ENCODE assay signal across 2 cellular contexts in the genomic region with DNA sequence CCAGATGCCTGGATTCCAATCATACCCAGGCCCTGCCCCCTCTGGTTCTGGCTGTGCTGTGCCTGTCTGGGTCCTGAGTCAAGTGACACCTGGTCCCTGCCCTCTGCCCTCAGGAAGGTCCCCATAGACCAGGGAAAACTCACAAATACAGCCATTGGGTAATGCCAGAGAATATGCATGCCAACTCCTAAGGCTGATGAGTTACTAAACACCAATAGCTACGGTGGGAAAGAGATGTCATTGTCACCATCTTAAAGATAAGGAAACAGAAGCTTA.
TF ChIP-seq lines count a peak whose summit lies in the region.

No MANE protein-coding gene starts in this region.

TF ChIP-seq in K562, 482 proteins besides CTCF, POLR2A, EP300 and RAD21:
- TF ChIP-seq MTA3 (IDR thresholded peaks at IDR 0.05; ENCODE audit: borderline replicate concordance) (0 out of 2 replicates have a peak, but pooled peaks have one; percentile 7), ZNF197 (CRISPR knock-in tag; IDR thresholded peaks at IDR 0.05; ENCODE audit: low read depth) (0 out of 2 replicates have a peak, but pooled peaks have one; percentile 19), ZFPM2 (CRISPR knock-in tag; IDR thresholded peaks at IDR 0.05) (no peak), ZNF175 (CRISPR knock-in tag; IDR thresholded peaks at IDR 0.05; ENCODE audit: low read depth) (peak; percentile 7; the same call in 1 of the 2 replicates), TRIM25 (IDR thresholded peaks at IDR 0.05; ENCODE audit: borderline replicate concordance) (no peak)

TF ChIP-seq in HEK293T, 16 proteins besides CTCF, POLR2A, EP300 and RAD21:
- TF ChIP-seq PKNOX1 (IDR thresholded peaks at IDR 0.05) = no peak
